8 cellular contexts compared by ENCODE assay signal in genomic region chr12:6753772-6754356, GRCh38. TPM values are rescaled to one million over a fixed set of nuclear protein-coding genes. Genes with fewer than 3 reads are reported as not detected.
DNase-seq lines count a peak whose midpoint lies in the region; ATAC-seq, FAIRE-seq and TF ChIP-seq lines count a peak whose summit lies in the region.

No MANE protein-coding gene starts in this region.

- no peak; the same call in 1 of the 2 replicates for TF ChIP-seq POLR2A in A549 (IDR thresholded peaks at IDR 0.05; ENCODE audit: low read length)

- no peak for TF ChIP-seq EP300 in A549 (IDR thresholded peaks at IDR 0.05)

- CTCF ChIA-PET in A549 (lab: Yijun Ruan, JAX): interaction anchor here (0.6 to 13.7 kb wide), 38 partner anchors 9 to 208 kb away, joined by 3 to 670 read pairs (median 8); partner anchors contain the start of genes CD4, CDCA3, COPS7A and GNB3
- CTCF ChIA-PET in mammary epithelial cell (lab: Charles Lee; ENCODE audit: low non-redundant PET): interaction anchor here (0.6 to 1.1 kb wide), 5 partner anchors 13 to 381 kb away, joined by 3 to 6 read pairs (median 5); no protein-coding TSS in a partner anchor

- no peak overlapping the region for H3K4me3 ChIP-seq in A549
- H3K4me3 ChIP-seq in mammary epithelial cell (replicated peaks in 1 of 3; ENCODE audit: insufficient read depth in 1 of 3, low read depth in 2 of 3, low read length in 3 of 3): no peak overlapping the region
- H3K4me3 ChIP-seq in mucosa of stomach (ENCODE audit: low read length): no peak overlapping the region

- H3K4me2 ChIP-seq in A549 (peak overlapping the region; percentile 88), mammary epithelial cell (ENCODE audit: insufficient read depth, low read depth, low read length) (no peak overlapping the region)

- no peak for FAIRE-seq in A549 (lab: Jason Lieb, UNC)

- TF ChIP-seq CTCF in A549 (IDR thresholded peaks at IDR 0.05) (peak; percentile 97; the same call in 2 of the 3 replicates), mammary epithelial cell (conservative IDR thresholded peaks at IDR 0.05 in 1 of 2, IDR thresholded peaks at IDR 0.05 in 1 of 2; ENCODE audit: extremely low read depth in 1 of 2, insufficient read depth in 1 of 2, low read depth in 1 of 2, low read length in 2 of 2) (no peak), foreskin keratinocyte (conservative IDR thresholded peaks at IDR 0.05) (no peak)

- H3K36me3 Mint-ChIP-seq in IgD-negative memory B cell: peaks cover 2% of the 10 kb centered on the region

- H3K79me2 ChIP-seq in mammary epithelial cell (ENCODE audit: insufficient read depth, low read length): peaks cover 39% of the 10 kb centered on the region

- H3K27ac ChIP-seq in A549 (peak overlapping the region; percentile 97 to 98), mammary epithelial cell (ENCODE audit: insufficient read depth, low read depth, low read length) (no peak overlapping the region), foreskin keratinocyte (no peak overlapping the region)

- no peaks in the 10 kb centered on the region for H3K9me3 Mint-ChIP-seq in IgD-negative memory B cell

- no peak overlapping the region for H2AFZ ChIP-seq in mammary epithelial cell (ENCODE audit: low read depth, low read length)

- H3K27ac Mint-ChIP-seq in IgD-negative memory B cell: peak overlapping the region; percentile 99

- in situ Hi-C loops in mammary epithelial cell (cut with MboI; ENCODE audit: low sequenced_read_pairs in 2 of 2): loop anchor here in 1 of 2 donors (5.0 kb wide), 1 partner anchor 73 kb away; the partner anchor contains the start of gene P3H3

- peak; percentile 98; a peak in 4 of 5 replicates for TF ChIP-seq RAD21 in A549 (conservative IDR thresholded peaks at IDR 0.05 in 1 of 2, IDR thresholded peaks at IDR 0.05 in 1 of 2)

- POLR2A ChIA-PET in A549 (lab: Yijun Ruan, JAX): interaction anchor here (0.6 to 4.4 kb wide), 24 partner anchors 10 to 417 kb away, joined by 3 to 118 read pairs (median 8); partner anchors contain the start of genes CDCA3, COPS7A, GPR162 and MRPL51

- H3K27me3 Mint-ChIP-seq in IgD-negative memory B cell: peaks cover 1% of the 10 kb centered on the region

- no peaks in the 10 kb centered on the region for H4K20me1 ChIP-seq in mammary epithelial cell (ENCODE audit: insufficient read depth, low read length)

- H3K4me3 Mint-ChIP-seq in IgD-negative memory B cell: peak overlapping the region; percentile 93 to 99 (median 98)

- H3K9ac ChIP-seq in mammary epithelial cell (ENCODE audit: insufficient read depth, low read length) (no peak overlapping the region), mucosa of stomach (ENCODE audit: low read length) (peak overlapping the region; percentile 100)

- H3K27me3 ChIP-seq in mammary epithelial cell (ENCODE audit: insufficient read depth, low read length) (no peaks in the 10 kb centered on the region), mucosa of stomach (ENCODE audit: control insufficient read depth, insufficient read depth, low read length) (no peaks in the 10 kb centered on the region), foreskin keratinocyte (no peaks in the 10 kb centered on the region)

- H3K4me1 Mint-ChIP-seq in IgD-negative memory B cell: peaks cover 7 to 22% (median 18%) of the 10 kb centered on the region in 3 donors

- ATAC-seq in A549 (peak in 1 of 2 experiments; percentile 0; a peak in 4 of 6 replicates), GM21526 (IDR thresholded peaks at IDR 0.05; ENCODE audit: low FRiP score, unreplicated experiment) (no peak), foreskin keratinocyte (no peak)

- dilution Hi-C loops in mammary epithelial cell (cut with HindIII; ENCODE audit: low sequenced_read_pairs): no loop called here

- WGBS in A549 (ENCODE audit: missing lambda C conversion rate): 0% methylated on average over 7 of the region's 7 CpGs
- 4% methylated on average over 4 of the region's 7 CpGs for WGBS in mammary epithelial cell (ENCODE audit: low coverage, missing lambda C conversion rate)

- peaks cover 27% of the 10 kb centered on the region for H3K36me3 ChIP-seq in mammary epithelial cell (ENCODE audit: insufficient read depth, low read length)
- peaks cover 10% of the 10 kb centered on the region for H3K36me3 ChIP-seq in mucosa of stomach (ENCODE audit: control insufficient read depth, insufficient read depth, low read length)

- H3K9me3 ChIP-seq in A549 (no peaks in the 10 kb centered on the region), mammary epithelial cell (replicated peaks; ENCODE audit: insufficient read depth, low read length) (no peaks in the 10 kb centered on the region), mucosa of stomach (ENCODE audit: control insufficient read depth, low read length) (no peaks in the 10 kb centered on the region)

- intact Hi-C loops in mammary epithelial cell (cut with micrococcal nuclease): loop anchor here (1.0 to 5.0 kb wide), 9 partner anchors 11 to 188 kb away; partner anchors contain the start of genes C12orf57, COPS7A and RNU7-1

- DNase-seq in A549 (ENCODE audit: low read depth in 1 of 2, low spot score in 1 of 2) (no peak), mammary epithelial cell (no peak), NCI-H1105 (lab: John Stamatoyannopoulos, UW) (no peak), OCI-M2 (lab: John Stamatoyannopoulos, UW; ENCODE audit: unreplicated experiment) (no peak), foreskin keratinocyte (no peak)

- peaks cover 21% of the 10 kb centered on the region for H3K4me1 ChIP-seq in A549
- peaks cover 24% of the 10 kb centered on the region for H3K4me1 ChIP-seq in mammary epithelial cell (ENCODE audit: insufficient read depth, low read length)
- H3K4me1 ChIP-seq in mucosa of stomach (ENCODE audit: control insufficient read depth, insufficient read depth, low read length): peaks cover 18% of the 10 kb centered on the region
- H3K4me1 ChIP-seq in foreskin keratinocyte: no peaks in the 10 kb centered on the region

- BruUV-seq in mammary epithelial cell (replicated peaks; lab: Mats Ljungman, UMichigan): TSS peak; percentile 43

TF ChIP-seq in A549, 52 proteins besides CTCF, POLR2A, EP300 and RAD21 (continues in another document):
- TF ChIP-seq EHF (CRISPR knock-in tag; IDR thresholded peaks at IDR 0.05): no peak
- peak; percentile 99 for TF ChIP-seq SMC3 (IDR thresholded peaks at IDR 0.05)
- TF ChIP-seq CHD4 (IDR thresholded peaks at IDR 0.05; ENCODE audit: borderline replicate concordance): no peak

RNA-seq across cellular contexts. Expression of gene MLF2, which starts 0.9 kb away (rescaled TPM):
- polyA plus RNA-seq in A549 (2011; rRNA removed) (302 and 310 TPM in 2 replicates), A549 (2017; fragmentation: RNase III; extraction: RNeasy Plus Mini Kit Qiagen cat#74134 plus additional on column Dnase treatment) (269 to 305 TPM (median 295 TPM) in 3 replicates), IgD-negative memory B cell (152 TPM), mammary epithelial cell (425 TPM), foreskin keratinocyte (285 and 297 TPM in 2 replicates)
- polyA plus RNA-seq in A549 (2012; cell fraction: cytosol; rRNA removed): 530 and 634 TPM in 2 replicates
- 414 and 425 TPM in 2 replicates for polyA plus RNA-seq in A549 (2012; cell fraction: nucleus; rRNA removed)
- polyA minus RNA-seq in A549 (2011; rRNA and poly(A)+ RNA removed): 200 and 287 TPM in 2 replicates
- total RNA-seq in mammary epithelial cell (100 to 1,000 TPM; 233 to 294 TPM), foreskin keratinocyte (180 and 181 TPM in 2 replicates)
- polyA minus RNA-seq in mammary epithelial cell: 387 TPM

RNA-seq across cellular contexts. Expression of gene PTMS, which starts 12.3 kb away (rescaled TPM):
- polyA plus RNA-seq in A549 (2011; rRNA removed) (205 and 391 TPM in 2 replicates), A549 (2017; fragmentation: RNase III; extraction: RNeasy Plus Mini Kit Qiagen cat#74134 plus additional on column Dnase treatment) (868 to 1,195 TPM (median 1,161 TPM) in 3 replicates), IgD-negative memory B cell (2.5 TPM), mammary epithelial cell (199 TPM), foreskin keratinocyte (390 and 426 TPM in 2 replicates)
- 584 and 643 TPM in 2 replicates for polyA plus RNA-seq in A549 (2012; cell fraction: cytosol; rRNA removed)
- 397 and 450 TPM in 2 replicates for polyA plus RNA-seq in A549 (2012; cell fraction: nucleus; rRNA removed)
- polyA minus RNA-seq in A549 (2011; rRNA and poly(A)+ RNA removed): 256 and 300 TPM in 2 replicates
- total RNA-seq in mammary epithelial cell (100 to 1,000 TPM in 1 of 2 donors, 10 to 100 TPM in 1; 56.5 to 365 TPM), foreskin keratinocyte (119 and 129 TPM in 2 replicates)
- polyA minus RNA-seq in mammary epithelial cell: 356 TPM

RNA-seq across cellular contexts. Expression of gene LAG3, which starts 18.5 kb away (rescaled TPM):
- polyA plus RNA-seq in A549 (2011; rRNA removed): 0.56 and 0.66 TPM in 2 replicates
- 0.93 and 1.2 TPM in 2 replicates for polyA plus RNA-seq in A549 (2012; cell fraction: cytosol; rRNA removed)
- 9.8 and 10.8 TPM in 2 replicates for polyA plus RNA-seq in A549 (2012; cell fraction: nucleus; rRNA removed)
- polyA plus RNA-seq in A549 (2017; fragmentation: RNase III; extraction: RNeasy Plus Mini Kit Qiagen cat#74134 plus additional on column Dnase treatment): 1.6 to 2.3 TPM (median 1.7 TPM) in 3 replicates
- 0.19 and 0.95 TPM in 2 replicates for polyA minus RNA-seq in A549 (2011; rRNA and poly(A)+ RNA removed)
- polyA plus RNA-seq in IgD-negative memory B cell: 0.88 TPM
- total RNA-seq in mammary epithelial cell: 1 to 10 TPM in 1 of 2 donors, under 1 TPM in 1; 0.67 to 1.3 TPM
- 0.33 TPM for polyA plus RNA-seq in mammary epithelial cell
- polyA minus RNA-seq in mammary epithelial cell: not detected
- 0.07 and 0.24 TPM in 2 replicates for total RNA-seq in foreskin keratinocyte
- 0.12 and 0.20 TPM in 2 replicates for polyA plus RNA-seq in foreskin keratinocyte

RNA-seq across cellular contexts. Expression of gene COPS7A, which starts 30.0 kb away (rescaled TPM):
- 78.8 and 95.0 TPM in 2 replicates for polyA plus RNA-seq in A549 (2011; rRNA removed)
- 156 and 169 TPM in 2 replicates for polyA plus RNA-seq in A549 (2012; cell fraction: cytosol; rRNA removed)
- polyA plus RNA-seq in A549 (2012; cell fraction: nucleus; rRNA removed): 167 and 203 TPM in 2 replicates
- polyA plus RNA-seq in A549 (2017; fragmentation: RNase III; extraction: RNeasy Plus Mini Kit Qiagen cat#74134 plus additional on column Dnase treatment): 46.9 to 51.2 TPM (median 50.0 TPM) in 3 replicates
- polyA minus RNA-seq in A549 (2011; rRNA and poly(A)+ RNA removed): 38.6 and 42.1 TPM in 2 replicates
- polyA plus RNA-seq in IgD-negative memory B cell: 36.8 TPM
- total RNA-seq in mammary epithelial cell: 10 to 100 TPM; 54.2 to 57.2 TPM
- 96.9 TPM for polyA plus RNA-seq in mammary epithelial cell
- 48.0 TPM for polyA minus RNA-seq in mammary epithelial cell
- total RNA-seq in foreskin keratinocyte: 52.0 and 52.7 TPM in 2 replicates
- 53.6 and 60.4 TPM in 2 replicates for polyA plus RNA-seq in foreskin keratinocyte

RNA-seq across cellular contexts. Expression of gene CD4, which starts 35.5 kb away (rescaled TPM):
- polyA plus RNA-seq in A549 (2011; rRNA removed) (not detected in 2 replicates), A549 (2017; fragmentation: RNase III; extraction: RNeasy Plus Mini Kit Qiagen cat#74134 plus additional on column Dnase treatment) (0.03 TPM in 1 of 3 replicates, not detected in the others), IgD-negative memory B cell (6.6 TPM), mammary epithelial cell (0.60 TPM), foreskin keratinocyte (0.02 TPM in 1 of 2 replicates, not detected in the other)
- polyA plus RNA-seq in A549 (2012; cell fraction: cytosol; rRNA removed): 0.01 TPM in 1 of 2 replicates, not detected in the other
- polyA plus RNA-seq in A549 (2012; cell fraction: nucleus; rRNA removed): 0.04 TPM in 1 of 2 replicates, not detected in the other
- not detected in 2 replicates for polyA minus RNA-seq in A549 (2011; rRNA and poly(A)+ RNA removed)
- total RNA-seq in mammary epithelial cell (1 to 10 TPM in 1 of 2 donors, under 1 TPM in 1; 0.17 to 1.8 TPM), foreskin keratinocyte (not detected in 2 replicates)
- polyA minus RNA-seq in mammary epithelial cell: not detected

Comparison
In these comparisons a context has a peak if more than half of its experiments do, and no peak if none do; other contexts are left out.
1. H3K27ac ChIP-seq: peak in A549 (2 of 2); none in mammary epithelial cell (single experiment) and foreskin keratinocyte (single experiment).
2. RNA of gene PTMS, which starts 12.3 kb away (polyA plus RNA-seq): 205 to 1,195 TPM in A549, 390 to 426 TPM in foreskin keratinocyte and 199 TPM in mammary epithelial cell (single experiment); 2.5 TPM in IgD-negative memory B cell (single experiment); every median in the first group is over 10 times any median in the second.